Comparison of ENCODE assay signal across 6 cellular contexts in genomic region chr22:20956258-20957117, GRCh38. TPM values are rescaled to one million over a fixed set of nuclear protein-coding genes. Genes with fewer than 3 reads are reported as not detected.
DNase-seq lines count a peak whose midpoint lies in the region; ATAC-seq and TF ChIP-seq lines count a peak whose summit lies in the region.

No MANE protein-coding gene starts in this region.

- H3K27ac ChIP-seq in heart left ventricle (peak overlapping the region in 5 of 12 donors; percentile 29 to 75 (median 53)), gastroesophageal sphincter (peak overlapping the region in 3 of 4 donors; percentile 55 to 72 (median 71)), urinary bladder (ENCODE audit: low read depth) (no peak overlapping the region)

- H3K4me3 ChIP-seq in heart left ventricle (peak overlapping the region; percentile 33 to 85 (median 62)), gastroesophageal sphincter (peak overlapping the region; percentile 49 to 70), urinary bladder (ENCODE audit: low read depth, low read length) (peak overlapping the region; percentile 60)

- TF ChIP-seq POLR2A in heart left ventricle (IDR thresholded peaks at IDR 0.05) (no peak), gastroesophageal sphincter (IDR thresholded peaks at IDR 0.05) (no peak)

- H3K27me3 ChIP-seq in heart left ventricle (no peaks in the 10 kb centered on the region), gastroesophageal sphincter (no peaks in the 10 kb centered on the region)

- intact Hi-C loops in heart left ventricle (cut with DNase I) (no loop called here), left cardiac atrium (cut with DNase I) (no loop called here)

- TF ChIP-seq CTCF in heart left ventricle (IDR thresholded peaks at IDR 0.05) (no peak), gastroesophageal sphincter (IDR thresholded peaks at IDR 0.05) (no peak)

- 54 to 58% (median 56%) methylated on average over 21 to 29 of the region's 29 CpGs for WGBS in heart left ventricle, 4 donors
- 39% methylated on average over 9 of the region's 29 CpGs; no CpG with 5 or more reads in 1 of the 2 donors for WGBS in gastroesophageal sphincter (ENCODE audit: low coverage in 1 of 2), 2 donors
- 33% methylated on average over 29 of the region's 29 CpGs for WGBS in urinary bladder

- H3K4me1 ChIP-seq in heart left ventricle (peaks cover 0 to 23% (median 8%) of the 10 kb centered on the region in 12 donors), gastroesophageal sphincter (peaks cover 0 to 27% (median 7%) of the 10 kb centered on the region in 3 donors), urinary bladder (ENCODE audit: insufficient read depth) (no peaks in the 10 kb centered on the region)

- DNase-seq in heart left ventricle = peak in 1 of 5 donors; percentile 46
- no peak for DNase-seq in left cardiac atrium
- no peak for DNase-seq in stimulated activated CD8-positive, alpha-beta memory T cell treated with anti-CD3 and anti-CD28 coated beads, Interleukin-4, amount 100 ng/mL, for 48 hours

- no peak for TF ChIP-seq EP300 in gastroesophageal sphincter (IDR thresholded peaks at IDR 0.05)

- ATAC-seq in heart left ventricle (peak in 1 of 4 donors; percentile 5), left cardiac atrium (no peak), gastroesophageal sphincter (no peak), GM21447 (IDR thresholded peaks at IDR 0.05; ENCODE audit: unreplicated experiment) (no peak)

- H3K9me3 ChIP-seq in heart left ventricle = no peaks in the 10 kb centered on the region
- H3K9me3 ChIP-seq in gastroesophageal sphincter = no peaks in the 10 kb centered on the region

- peaks cover 0 to 30% (median 23%) of the 10 kb centered on the region in 9 donors for H3K36me3 ChIP-seq in heart left ventricle
- peaks cover 0 to 31% of the 10 kb centered on the region in 2 donors for H3K36me3 ChIP-seq in gastroesophageal sphincter
- no peaks in the 10 kb centered on the region for H3K36me3 ChIP-seq in urinary bladder (ENCODE audit: insufficient read depth)

RNA-seq across cellular contexts. Expression of gene AIFM3, which starts 10.6 kb away (rescaled TPM):
- total RNA-seq in heart left ventricle = 1 to 10 TPM in 2 of 9 donors, under 1 TPM in 5, not detected in 2; 0.25 to 3.0 (median 0.49) TPM
- polyA plus RNA-seq in heart left ventricle = under 1 TPM; 0.28 to 0.69 TPM
- 1 to 10 TPM; 1.5 to 2.4 TPM for total RNA-seq in left cardiac atrium
- total RNA-seq in gastroesophageal sphincter = 1 to 10 TPM in 2 of 4 donors, under 1 TPM in 1, not detected in 1; 0.27 to 3.2 (median 2.0) TPM
- total RNA-seq in urinary bladder = 0.53 TPM
- polyA plus RNA-seq in urinary bladder = 2.8 TPM

RNA-seq across cellular contexts. Expression of gene LZTR1, which starts 25.6 kb away (rescaled TPM):
- total RNA-seq in heart left ventricle (10 to 100 TPM; 18.4 to 41.9 (median 26.6) TPM), left cardiac atrium (10 to 100 TPM; 26.9 to 29.1 TPM), gastroesophageal sphincter (10 to 100 TPM; 45.4 to 63.0 (median 53.4) TPM), urinary bladder (42.8 TPM)
- polyA plus RNA-seq in heart left ventricle (10 to 100 TPM; 18.4 to 29.3 TPM), urinary bladder (48.1 TPM)

RNA-seq across cellular contexts. Expression of gene CRKL, which starts 39.3 kb away (rescaled TPM):
- total RNA-seq in heart left ventricle (10 to 100 TPM; 45.6 to 64.2 (median 53.2) TPM), left cardiac atrium (10 to 100 TPM; 48.7 to 50.2 TPM), gastroesophageal sphincter (10 to 100 TPM; 42.5 to 55.8 (median 46.0) TPM), urinary bladder (41.8 TPM)
- polyA plus RNA-seq in heart left ventricle (10 to 100 TPM; 22.4 to 39.7 TPM), urinary bladder (34.8 TPM)

RNA-seq across cellular contexts. Expression of gene THAP7, which starts 45.4 kb away (rescaled TPM):
- total RNA-seq in heart left ventricle (10 to 100 TPM; 15.3 to 39.0 (median 17.5) TPM), left cardiac atrium (10 to 100 TPM; 20.9 to 22.1 TPM), gastroesophageal sphincter (10 to 100 TPM; 38.5 to 49.0 (median 42.5) TPM), urinary bladder (17.3 TPM)
- polyA plus RNA-seq in heart left ventricle (10 to 100 TPM; 29.8 to 35.0 TPM), urinary bladder (55.0 TPM)

RNA-seq across cellular contexts. Expression of gene P2RX6, which starts 58.5 kb away (rescaled TPM):
- total RNA-seq in heart left ventricle = 1 to 10 TPM in 7 of 9 donors, under 1 TPM in 2; 0.21 to 4.8 (median 1.7) TPM
- under 1 TPM; 0.06 to 0.72 TPM for polyA plus RNA-seq in heart left ventricle
- total RNA-seq in left cardiac atrium = 1 to 10 TPM; 2.2 to 4.6 TPM
- total RNA-seq in gastroesophageal sphincter = under 1 TPM in 3 of 4 donors, not detected in 1; 0.35 to 0.47 (median 0.40) TPM
- total RNA-seq in urinary bladder = 0.74 TPM
- 0.96 TPM for polyA plus RNA-seq in urinary bladder
